ENCODE assay signal across 30 cellular contexts in the genomic region with DNA sequence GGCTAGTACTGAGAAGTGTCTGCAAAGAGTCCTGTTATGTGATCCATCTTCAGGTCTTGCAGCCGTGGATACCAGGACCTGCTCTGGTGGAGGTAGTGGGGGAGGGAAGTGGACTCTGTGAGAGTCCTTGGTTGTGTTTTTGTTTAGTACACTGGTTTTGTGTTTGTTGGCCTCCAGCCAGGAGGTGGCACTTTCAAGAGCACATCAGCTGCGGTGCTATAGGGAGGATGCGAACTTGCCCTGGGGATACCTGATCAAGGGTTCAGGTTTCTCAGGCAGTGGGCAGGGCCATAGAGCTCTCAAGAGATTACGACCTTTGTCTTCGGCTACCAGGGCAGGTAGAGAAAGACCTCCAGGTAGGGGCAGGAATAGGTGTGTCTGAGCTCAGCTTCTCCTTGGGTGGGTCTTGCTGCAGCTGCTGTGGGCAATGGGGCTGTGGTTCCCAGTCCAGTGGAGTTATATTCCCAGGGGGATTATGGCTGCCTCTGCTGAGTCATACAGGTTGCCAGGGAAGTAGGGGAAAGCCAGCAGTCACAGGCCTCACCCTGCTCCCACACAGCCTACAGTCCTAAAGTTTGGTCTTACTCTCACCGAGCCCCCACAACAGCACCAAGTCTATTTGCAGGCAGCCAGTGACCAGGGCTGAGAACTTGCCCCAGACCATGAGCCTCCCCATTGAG.
DNase-seq lines count a peak whose midpoint lies in the region; ATAC-seq and TF ChIP-seq lines count a peak whose summit lies in the region.
"Had no signal": no experiment of that assay in that cellular context is flagged by ENCODE, and none has a peak within 500 bp of the region (broad histone marks: within the 10 kb centered on the region; RNA-seq: fewer than 3 reads in every experiment).

No MANE protein-coding gene starts in this region.

- CTCF ChIA-PET in HEK293 (lab: Yijun Ruan, JAX) = no interaction called here

- H3K9me3 ChIP-seq in HEK293 (ENCODE audit: control insufficient read depth, insufficient read depth, low read depth, low read length) = no peaks in the 10 kb centered on the region
- H3K9me3 ChIP-seq in upper lobe of left lung = no peaks in the 10 kb centered on the region
- H3K9me3 ChIP-seq in transverse colon = no peaks in the 10 kb centered on the region
- H3K9me3 ChIP-seq: mucosa of descending colon, psoas muscle had no signal

- TF ChIP-seq POLR2A in upper lobe of left lung (IDR thresholded peaks at IDR 0.05) (no peak), transverse colon (IDR thresholded peaks at IDR 0.05) (no peak)

- TF ChIP-seq EP300 in upper lobe of left lung (IDR thresholded peaks at IDR 0.05) (no peak), transverse colon (IDR thresholded peaks at IDR 0.05; ENCODE audit: low read depth) (no peak)

- TF ChIP-seq CTCF in HEK293 (tag by site-specific recombination; IDR thresholded peaks at IDR 0.05) (no peak), upper lobe of left lung (IDR thresholded peaks at IDR 0.05) (no peak), transverse colon (IDR thresholded peaks at IDR 0.05) (no peak)

- WGBS in upper lobe of left lung, 2 donors = 92 to 94% methylated on average over 6 of the region's 6 CpGs
- WGBS in transverse colon (ENCODE audit: low coverage in 1 of 2), 2 donors = 92% methylated on average over 6 of the region's 6 CpGs; no CpG with 5 or more reads in 1 of the 2 donors

- H3K4me3 ChIP-seq in HEK293 (ENCODE audit: low read depth, low read length) = no peak overlapping the region
- H3K4me3 ChIP-seq in upper lobe of left lung = no peak overlapping the region
- H3K4me3 ChIP-seq in transverse colon = no peak overlapping the region
- H3K4me3 ChIP-seq: hepatocyte, mucosa of descending colon, PC-9, psoas muscle, tibial nerve had no signal

- H3K27ac ChIP-seq in HEK293 (ENCODE audit: extremely low read depth, low read depth, low read length) (no peak overlapping the region), upper lobe of left lung (no peak overlapping the region), transverse colon (no peak overlapping the region)
- H3K27ac ChIP-seq: C4-2B, hepatocyte, PC-9, psoas muscle, tibial nerve had no signal

- DNase-seq in NCI-H1105 treated with DMSO at 0.1 percent for 48 hours (lab: John Stamatoyannopoulos, UW) (peak; percentile 27), NCI-H1105 (lab: John Stamatoyannopoulos, UW) (no peak), NCI-H748 (lab: John Stamatoyannopoulos, UW; ENCODE audit: unreplicated experiment) (peak; percentile 42), myocyte (ENCODE audit: low read depth) (peak; percentile 41), upper lobe of left lung (no peak), transverse colon (no peak), NCI-H2196 (lab: John Stamatoyannopoulos, UW; ENCODE audit: unreplicated experiment) (no peak)
- DNase-seq: 8988T; activated CD4-positive, alpha-beta T cell treated with anti-CD3 and anti-CD28 coated beads, Interleukin-2, amount 50 U/mL, for 4 hours; activated CD8-positive, alpha-beta memory T cell treated with anti-CD3 and anti-CD28 coated beads, Interleukin-2, amount 10 ng/mL, durations not matched to agents 7 days and 5 days; activated gamma-delta T cell treated with Interleukin-2 at 50 U/mL for 16 hours; activated naive CD8-positive, alpha-beta T cell treated with anti-CD3 and anti-CD28 coated beads, Interleukin-2, amount 10 ng/mL, durations not matched to agents 7 days and 5 days; activated T-cell treated with anti-CD3 and anti-CD28 coated beads, Interleukin-2, amount 50 U/mL, for 4 hours; aorta; left cardiac atrium; mucosa of descending colon; NCI-H1048; NCI-H1930; NCI-H524 treated with DMSO at 0.1 percent for 48 hours; PC-9; psoas muscle; stimulated activated CD4-positive, alpha-beta T cell treated with anti-CD3 and anti-CD28 coated beads, Interleukin-15, amount 100 ng/mL, for 24 hours; stimulated activated CD4-positive, alpha-beta T cell treated with anti-CD3 and anti-CD28 coated beads, Interleukin-4, amount 100 ng/mL, for 4 hours had no signal

- POLR2A ChIA-PET in HEK293 (lab: Yijun Ruan, JAX) = no interaction called here

- in situ Hi-C loops in transverse colon (cut with MboI; ENCODE audit: low pct_ligation_motif_present in 1 of 4, low pct_unique_long_range_greater_than_20kb in 1 of 4, low sequenced_read_pairs in 3 of 4) = no loop called here

- ATAC-seq in upper lobe of left lung (ENCODE audit: low FRiP score in 2 of 2) = no peak
- ATAC-seq: activated CD8-positive, alpha-beta memory T cell treated with anti-CD3 and anti-CD28 coated beads, Interleukin-2, amount 10 ng/mL, durations not matched to agents 7 days and 5 days; activated T-cell treated with anti-CD3 and anti-CD28 coated beads, Interleukin-2, amount 50 U/mL, for 4 hours; HCT116; left cardiac atrium; mucosa of descending colon; natural killer cell treated with Interleukin-12 subunit alpha and Interleukin-12 subunit beta and Interleukin-15 and Interleukin-18, amount 100 ng/mL, for 72 hours; psoas muscle; SK-N-SH treated with all-trans-retinoic acid at 6 μM for 48 hours had no signal

- H3K27me3 ChIP-seq in upper lobe of left lung = no peaks in the 10 kb centered on the region
- no peaks in the 10 kb centered on the region for H3K27me3 ChIP-seq in transverse colon
- H3K27me3 ChIP-seq: hepatocyte, tibial nerve had no signal

- H3K4me1 ChIP-seq in HEK293 (ENCODE audit: control insufficient read depth, insufficient read depth, low read length) (no peaks in the 10 kb centered on the region), upper lobe of left lung (no peaks in the 10 kb centered on the region), transverse colon (no peaks in the 10 kb centered on the region)
- H3K4me1 ChIP-seq: psoas muscle, tibial nerve had no signal

- intact Hi-C loops in transverse colon (cut with DNase I; ENCODE audit: low total_unique reads) = no loop called here

- H3K36me3 ChIP-seq in HEK293 (ENCODE audit: control insufficient read depth in 2 of 2, insufficient read depth in 1 of 2, low read length in 2 of 2) = no peaks in the 10 kb centered on the region
- no peaks in the 10 kb centered on the region for H3K36me3 ChIP-seq in upper lobe of left lung
- H3K36me3 ChIP-seq in transverse colon = no peaks in the 10 kb centered on the region
- H3K36me3 ChIP-seq: tibial nerve had no signal

TF ChIP-seq in HEK293, 187 proteins besides CTCF, POLR2A, EP300 and RAD21 (continues in another document):
- TF ChIP-seq ZNF623 (tag by site-specific recombination; IDR thresholded peaks at IDR 0.05) = no peak
- TF ChIP-seq, protein P1, sequence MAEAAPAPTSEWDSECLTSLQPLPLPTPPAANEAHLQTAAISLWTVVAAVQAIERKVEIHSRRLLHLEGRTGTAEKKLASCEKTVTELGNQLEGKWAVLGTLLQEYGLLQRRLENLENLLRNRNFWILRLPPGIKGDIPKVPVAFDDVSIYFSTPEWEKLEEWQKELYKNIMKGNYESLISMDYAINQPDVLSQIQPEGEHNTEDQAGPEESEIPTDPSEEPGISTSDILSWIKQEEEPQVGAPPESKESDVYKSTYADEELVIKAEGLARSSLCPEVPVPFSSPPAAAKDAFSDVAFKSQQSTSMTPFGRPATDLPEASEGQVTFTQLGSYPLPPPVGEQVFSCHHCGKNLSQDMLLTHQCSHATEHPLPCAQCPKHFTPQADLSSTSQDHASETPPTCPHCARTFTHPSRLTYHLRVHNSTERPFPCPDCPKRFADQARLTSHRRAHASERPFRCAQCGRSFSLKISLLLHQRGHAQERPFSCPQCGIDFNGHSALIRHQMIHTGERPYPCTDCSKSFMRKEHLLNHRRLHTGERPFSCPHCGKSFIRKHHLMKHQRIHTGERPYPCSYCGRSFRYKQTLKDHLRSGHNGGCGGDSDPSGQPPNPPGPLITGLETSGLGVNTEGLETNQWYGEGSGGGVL (tag by site-specific recombination; IDR thresholded peaks at IDR 0.05) = peak; percentile 60
- TF ChIP-seq GLIS1 (tag by site-specific recombination; IDR thresholded peaks at IDR 0.05) = peak; percentile 33; the same call in 1 of the 2 replicates
- TF ChIP-seq, protein P2, sequence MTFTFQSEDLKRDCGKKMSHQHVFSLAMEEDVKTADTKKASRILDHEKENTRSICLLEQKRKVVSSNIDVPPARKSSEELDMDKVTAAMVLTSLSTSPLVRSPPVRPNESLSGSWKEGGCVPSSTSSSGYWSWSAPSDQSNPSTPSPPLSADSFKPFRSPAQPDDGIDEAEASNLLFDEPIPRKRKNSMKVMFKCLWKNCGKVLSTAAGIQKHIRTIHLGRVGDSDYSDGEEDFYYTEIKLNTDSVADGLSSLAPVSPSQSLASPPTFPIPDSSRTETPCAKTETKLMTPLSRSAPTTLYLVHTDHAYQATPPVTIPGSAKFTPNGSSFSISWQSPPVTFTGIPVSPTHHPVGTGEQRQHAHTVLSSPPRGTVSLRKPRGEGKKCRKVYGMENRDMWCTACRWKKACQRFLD (tag by site-specific recombination; IDR thresholded peaks at IDR 0.05) = no peak
- TF ChIP-seq, protein P3, sequence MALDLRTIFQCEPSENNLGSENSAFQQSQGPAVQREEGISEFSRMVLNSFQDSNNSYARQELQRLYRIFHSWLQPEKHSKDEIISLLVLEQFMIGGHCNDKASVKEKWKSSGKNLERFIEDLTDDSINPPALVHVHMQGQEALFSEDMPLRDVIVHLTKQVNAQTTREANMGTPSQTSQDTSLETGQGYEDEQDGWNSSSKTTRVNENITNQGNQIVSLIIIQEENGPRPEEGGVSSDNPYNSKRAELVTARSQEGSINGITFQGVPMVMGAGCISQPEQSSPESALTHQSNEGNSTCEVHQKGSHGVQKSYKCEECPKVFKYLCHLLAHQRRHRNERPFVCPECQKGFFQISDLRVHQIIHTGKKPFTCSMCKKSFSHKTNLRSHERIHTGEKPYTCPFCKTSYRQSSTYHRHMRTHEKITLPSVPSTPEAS (tag by site-specific recombination; IDR thresholded peaks at IDR 0.05) = no peak
- no peak for TF ChIP-seq ZNF785 (tag by site-specific recombination; IDR thresholded peaks at IDR 0.05)
- 0 out of 2 replicates have a peak, but pooled peaks have one; percentile 14 for TF ChIP-seq ZNF366 (tag by site-specific recombination; conservative IDR thresholded peaks at IDR 0.05)
- TF ChIP-seq, protein P4, sequence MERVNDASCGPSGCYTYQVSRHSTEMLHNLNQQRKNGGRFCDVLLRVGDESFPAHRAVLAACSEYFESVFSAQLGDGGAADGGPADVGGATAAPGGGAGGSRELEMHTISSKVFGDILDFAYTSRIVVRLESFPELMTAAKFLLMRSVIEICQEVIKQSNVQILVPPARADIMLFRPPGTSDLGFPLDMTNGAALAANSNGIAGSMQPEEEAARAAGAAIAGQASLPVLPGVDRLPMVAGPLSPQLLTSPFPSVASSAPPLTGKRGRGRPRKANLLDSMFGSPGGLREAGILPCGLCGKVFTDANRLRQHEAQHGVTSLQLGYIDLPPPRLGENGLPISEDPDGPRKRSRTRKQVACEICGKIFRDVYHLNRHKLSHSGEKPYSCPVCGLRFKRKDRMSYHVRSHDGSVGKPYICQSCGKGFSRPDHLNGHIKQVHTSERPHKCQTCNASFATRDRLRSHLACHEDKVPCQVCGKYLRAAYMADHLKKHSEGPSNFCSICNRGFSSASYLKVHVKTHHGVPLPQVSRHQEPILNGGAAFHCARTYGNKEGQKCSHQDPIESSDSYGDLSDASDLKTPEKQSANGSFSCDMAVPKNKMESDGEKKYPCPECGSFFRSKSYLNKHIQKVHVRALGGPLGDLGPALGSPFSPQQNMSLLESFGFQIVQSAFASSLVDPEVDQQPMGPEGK (tag by site-specific recombination; IDR thresholded peaks at IDR 0.05) = 0 out of 2 replicates have a peak, but pooled peaks have one; percentile 13

Comparison
In these comparisons a context has a peak if more than half of its experiments do, and no peak if none do; other contexts are left out.
1. DNase-seq: peak in NCI-H1105 treated with DMSO at 0.1 percent for 48 hours (single experiment), NCI-H748 (single experiment) and myocyte (single experiment); none in NCI-H1105 (single experiment), upper lobe of left lung (0 of 2), transverse colon (single experiment) and NCI-H2196 (single experiment).